Comparison of ENCODE assay signal across 8 cellular contexts in genomic region chr9:35814106-35814840, GRCh38. TPM values are rescaled to one million over a fixed set of nuclear protein-coding genes. Genes with fewer than 3 reads are reported as not detected.
DNase-seq lines count a peak whose midpoint lies in the region; TF ChIP-seq lines count a peak whose summit lies in the region.

No MANE protein-coding gene starts in this region.

- H3K9me3 ChIP-seq in HAP-1 (no peaks in the 10 kb centered on the region), testis (no peaks in the 10 kb centered on the region)

- H3K27ac ChIP-seq in VCaP (peak overlapping the region; percentile 98), testis (peak overlapping the region; percentile 90 to 98)

- no peaks in the 10 kb centered on the region for H3K27me3 Mint-ChIP-seq in mesothelial cell of epicardium (ENCODE audit: low read depth)

- H3K27me3 ChIP-seq in HAP-1 (ENCODE audit: low read depth) (no peaks in the 10 kb centered on the region), testis (no peaks in the 10 kb centered on the region)

- intact Hi-C loops in testis (cut with DNase I; ENCODE audit: low total_unique reads), result loop anchor here (10.0 kb wide), 1 partner anchor 79 kb away; the partner anchor contains the start of genes CREB3 and TLN1

- in situ Hi-C loops in HAP-1 (cut with MboI; ENCODE audit: low sequenced_read_pairs), result no loop called here

- no peaks in the 10 kb centered on the region for H3K36me3 Mint-ChIP-seq in mesothelial cell of epicardium

- H3K4me1 ChIP-seq in HAP-1 (peaks cover 15% of the 10 kb centered on the region), testis (peaks cover 26% of the 10 kb centered on the region)

- H3K9me3 Mint-ChIP-seq in mesothelial cell of epicardium, result no peaks in the 10 kb centered on the region

- TF ChIP-seq CTCF in VCaP (conservative IDR thresholded peaks at IDR 0.05) (peak; percentile 63), epithelial cell of proximal tubule (conservative IDR thresholded peaks at IDR 0.05; ENCODE audit: low read depth, low read length) (peak; percentile 35), mesothelial cell of epicardium (IDR thresholded peaks at IDR 0.05; ENCODE audit: unreplicated experiment) (no peak), testis (IDR thresholded peaks at IDR 0.05) (peak in 1 of 3 experiments; percentile 1)

- H3K4me1 Mint-ChIP-seq in mesothelial cell of epicardium, result peaks cover 29% of the 10 kb centered on the region

- H3K36me3 ChIP-seq in HAP-1 (replicated peaks), result peaks cover 5% of the 10 kb centered on the region
- H3K36me3 ChIP-seq in testis (ENCODE audit: low read depth, missing control alignments), result no peaks in the 10 kb centered on the region

- peak overlapping the region; percentile 86 for H3K27ac Mint-ChIP-seq in mesothelial cell of epicardium

- DNase-seq in stimulated activated CD4-positive, alpha-beta T cell treated with anti-CD3 and anti-CD28 coated beads, Interleukin-1b, Interleukin-23, amount 100 ng/mL, for 48 hours, result peak; percentile 33
- DNase-seq in stimulated activated CD4-positive, alpha-beta T cell treated with anti-CD3 and anti-CD28 coated beads, Interleukin-12 subunit alpha, Interleukin-12 subunit beta, amount 100 ng/mL, for 4 hours, result no peak
- DNase-seq in HAP-1 (ENCODE audit: low spot score in 2 of 2) (peak; percentile 50 to 64), LHCN-M2 (ENCODE audit: low read depth) (peak; percentile 78), epithelial cell of proximal tubule (ENCODE audit: low read depth) (no peak), mesothelial cell of epicardium (ENCODE audit: low spot score in 2 of 2, unreplicated experiment in 2 of 2) (peak in 1 of 2 experiments; percentile 59), testis (peak; percentile 79)

- TF ChIP-seq POLR2A in testis (IDR thresholded peaks at IDR 0.05), result no peak

- H3K4me3 ChIP-seq in HAP-1 (peak overlapping the region; percentile 61), epithelial cell of proximal tubule (ENCODE audit: low read depth, low read length) (peak overlapping the region; percentile 95), testis (peak overlapping the region; percentile 83 to 90)

- 5 to 16% methylated on average over 10 to 24 of the region's 29 CpGs for WGBS in testis, 2 donors

- H3K4me3 Mint-ChIP-seq in mesothelial cell of epicardium, result peak overlapping the region; percentile 84

RNA-seq across cellular contexts. Expression of gene HINT2, which starts 0.6 kb away (rescaled TPM):
- total RNA-seq in LHCN-M2 (2014; rRNA removed) (22.8 and 33.0 TPM in 2 replicates), epithelial cell of proximal tubule (25.9 and 32.5 TPM in 2 replicates), mesothelial cell of epicardium (29.3 to 31.3 TPM (median 30.7 TPM) in 3 replicates), testis (10 to 100 TPM; 36.1 to 36.9 TPM)
- 62.0 TPM for polyA plus RNA-seq in LHCN-M2 (2012)
- 55.1 TPM for polyA plus RNA-seq in testis (ENCODE audit: insufficient read depth, low read depth, low replicate concordance)

RNA-seq across cellular contexts. Expression of gene SPAG8, which starts 2.2 kb away (rescaled TPM):
- 0.98 and 1.4 TPM in 2 replicates for total RNA-seq in LHCN-M2 (2014; rRNA removed)
- polyA plus RNA-seq in LHCN-M2 (2012), result 0.60 TPM
- 0.12 and 0.14 TPM in 2 replicates for total RNA-seq in epithelial cell of proximal tubule
- 0.89 to 1.6 TPM (median 1.4 TPM) in 3 replicates for total RNA-seq in mesothelial cell of epicardium
- total RNA-seq in testis, result 10 to 100 TPM; 18.9 to 27.0 TPM
- 81.5 TPM for polyA plus RNA-seq in testis (ENCODE audit: insufficient read depth, low read depth, low replicate concordance)

RNA-seq across cellular contexts. Expression of gene FAM221B, which starts 14.3 kb away (rescaled TPM):
- total RNA-seq in LHCN-M2 (2014; rRNA removed) (not detected in 2 replicates), epithelial cell of proximal tubule (not detected in 2 replicates), mesothelial cell of epicardium (0.07 TPM in 1 of 3 replicates, not detected in the others), testis (1 to 10 TPM; 4.2 to 7.2 TPM)
- polyA plus RNA-seq in LHCN-M2 (2012), result not detected
- 17.1 TPM for polyA plus RNA-seq in testis (ENCODE audit: insufficient read depth, low read depth, low replicate concordance)

RNA-seq across cellular contexts. Expression of gene TMEM8B, which starts 14.8 kb away (rescaled TPM):
- 2.8 and 3.6 TPM in 2 replicates for total RNA-seq in LHCN-M2 (2014; rRNA removed)
- polyA plus RNA-seq in LHCN-M2 (2012), result 11.5 TPM
- total RNA-seq in epithelial cell of proximal tubule, result 2.5 and 4.2 TPM in 2 replicates
- 44.4 to 47.9 TPM (median 45.0 TPM) in 3 replicates for total RNA-seq in mesothelial cell of epicardium
- total RNA-seq in testis, result 10 to 100 TPM; 22.2 to 24.5 TPM
- polyA plus RNA-seq in testis (ENCODE audit: insufficient read depth, low read depth, low replicate concordance), result 24.6 TPM

RNA-seq across cellular contexts. Expression of gene NPR2, which starts 22.9 kb away (rescaled TPM):
- total RNA-seq in LHCN-M2 (2014; rRNA removed), result 14.5 and 23.0 TPM in 2 replicates
- 24.6 TPM for polyA plus RNA-seq in LHCN-M2 (2012)
- 7.3 and 11.0 TPM in 2 replicates for total RNA-seq in epithelial cell of proximal tubule
- total RNA-seq in mesothelial cell of epicardium, result 27.2 to 32.4 TPM (median 30.6 TPM) in 3 replicates
- total RNA-seq in testis, result 10 to 100 TPM; 16.1 to 23.4 TPM
- polyA plus RNA-seq in testis (ENCODE audit: insufficient read depth, low read depth, low replicate concordance), result 18.5 TPM

Comparison
In these comparisons a context has a peak if more than half of its experiments do, and no peak if none do; other contexts are left out.
1. DNase-seq: peak in stimulated activated CD4-positive, alpha-beta T cell treated with anti-CD3 and anti-CD28 coated beads, Interleukin-1b, Interleukin-23, amount 100 ng/mL, for 48 hours (single experiment), HAP-1 (2 of 2), LHCN-M2 (single experiment) and testis (single experiment); none in stimulated activated CD4-positive, alpha-beta T cell treated with anti-CD3 and anti-CD28 coated beads, Interleukin-12 subunit alpha, Interleukin-12 subunit beta, amount 100 ng/mL, for 4 hours (single experiment) and epithelial cell of proximal tubule (single experiment).
2. Peak in every context shown above with its lines, with median percentiles within 50 percentile points of each other: H3K4me3 ChIP-seq.